ENCODE assay signal across 4 cellular contexts in genomic region chr16:18386517-18386916, GRCh38. TPM values are rescaled to one million over a fixed set of nuclear protein-coding genes. Genes with fewer than 3 reads are reported as not detected.
"Had no signal": no experiment of that assay in that cellular context is flagged by ENCODE, and none has a peak within 500 bp of the region (broad histone marks: within the 10 kb centered on the region; RNA-seq: fewer than 3 reads in every experiment).

No MANE protein-coding gene starts in this region.

RNA-seq across cellular contexts. Expression of gene NPIPA8, which starts 50.0 kb away (rescaled TPM):
- total RNA-seq: HT1080, Right ventricle myocardium superior, SJSA1 had no signal
- polyA plus RNA-seq: IgD-negative memory B cell had no signal
